In genomic region chr22:36913431-36914382, GRCh38 we compare ENCODE assay signal across 11 cellular contexts. TPM values are rescaled to one million over a fixed set of nuclear protein-coding genes. Genes with fewer than 3 reads are reported as not detected.
DNase-seq lines count a peak whose midpoint lies in the region; ATAC-seq, FAIRE-seq and TF ChIP-seq lines count a peak whose summit lies in the region.
"Had no signal": no experiment of that assay in that cellular context is flagged by ENCODE, and none has a peak within 500 bp of the region (broad histone marks: within the 10 kb centered on the region; RNA-seq: fewer than 3 reads in every experiment).

TSS of gene CSF2RB (plus strand) at chr22:36913628. CDS start at chr22:36922208, 8,580 bp downstream.

- H4K8ac ChIP-seq in mesenchymal stem cell (ENCODE audit: low read length), result no peak within 1 kb of the TSS

- intact Hi-C loops in ovary (cut with DNase I), result no loop called here

- peaks cover 2% of the 10 kb centered on the region; the same call in 1 of the 3 replicates for H3K9me3 ChIP-seq in A549
- peaks cover 3% of the 10 kb centered on the region for H3K9me3 ChIP-seq in mesenchymal stem cell (ENCODE audit: control insufficient read depth, low read length)
- no peaks in the 10 kb centered on the region for H3K9me3 ChIP-seq in ovary

- TF ChIP-seq CTCF in A549 (IDR thresholded peaks at IDR 0.05) (no peak), HFFc6 (IDR thresholded peaks at IDR 0.05) (no peak), ovary (IDR thresholded peaks at IDR 0.05) (no peak)

- ATAC-seq in A549 (no peak), HG02763 (IDR thresholded peaks at IDR 0.05; ENCODE audit: unreplicated experiment) (no peak), HG03135 (IDR thresholded peaks at IDR 0.05; ENCODE audit: unreplicated experiment) (no peak)
- peak; percentile 28 for ATAC-seq in activated naive CD8-positive, alpha-beta T cell treated with anti-CD3 and anti-CD28 coated beads, Interleukin-2, amount 50 U/mL, for 24 hours

- CTCF ChIA-PET in A549 (lab: Yijun Ruan, JAX), result interaction anchor here (0.7 to 3.6 kb wide), 4 partner anchors 31 to 132 kb away, joined by 3 to 11 read pairs (median 3); no protein-coding TSS in a partner anchor

- peak within 1 kb of the TSS in 1 of 2 experiments; percentile 83 for H3K23ac ChIP-seq in mesenchymal stem cell (ENCODE audit: low read length in 2 of 2)

- TF ChIP-seq RAD21 in A549 (conservative IDR thresholded peaks at IDR 0.05 in 1 of 2, IDR thresholded peaks at IDR 0.05 in 1 of 2), result no peak

- no peak within 1 kb of the TSS for H2BK5ac ChIP-seq in mesenchymal stem cell (ENCODE audit: low read depth, low read length, poor library complexity, severe bottlenecking)

- 65% methylated on average over 15 of the region's 18 CpGs for WGBS in A549 (ENCODE audit: missing lambda C conversion rate)
- WGBS in mesenchymal stem cell, result 76% methylated on average over 15 of the region's 18 CpGs
- 67 to 71% (median 69%) methylated on average over 18 of the region's 18 CpGs for WGBS in ovary, 3 donors

- no peak for DNase-seq in A549 (ENCODE audit: low read depth in 1 of 2, low spot score in 1 of 2)
- DNase-seq in HFFc6, result no peak
- DNase-seq in activated naive CD8-positive, alpha-beta T cell treated with anti-CD3 and anti-CD28 coated beads, Interleukin-2, amount 50 U/mL, for 24 hours, result peak; percentile 12
- no peak for DNase-seq in mesenchymal stem cell
- no peak for DNase-seq in DMS 273 (lab: John Stamatoyannopoulos, UW; ENCODE audit: unreplicated experiment)
- DNase-seq in ovary, result no peak

- no peak for TF ChIP-seq EP300 in A549 (IDR thresholded peaks at IDR 0.05)
- TF ChIP-seq EP300 in ovary (IDR thresholded peaks at IDR 0.05), result no peak

- H3K4me1 Mint-ChIP-seq in HFFc6 (ENCODE audit: low read depth), result peaks cover 38% of the 10 kb centered on the region
- no peaks in the 10 kb centered on the region for H3K4me1 Mint-ChIP-seq in activated naive CD8-positive, alpha-beta T cell treated with anti-CD3 and anti-CD28 coated beads, Interleukin-2, amount 50 U/mL, for 24 hours

- no peak within 1 kb of the TSS for H2AK5ac ChIP-seq in mesenchymal stem cell (ENCODE audit: low read length, severe bottlenecking)

- peaks cover 19% of the 10 kb centered on the region for H3K27me3 Mint-ChIP-seq in HFFc6 (ENCODE audit: insufficient read depth)
- H3K27me3 Mint-ChIP-seq in activated naive CD8-positive, alpha-beta T cell treated with anti-CD3 and anti-CD28 coated beads, Interleukin-2, amount 50 U/mL, for 24 hours, result peaks cover 10% of the 10 kb centered on the region

- H3K36me3 Mint-ChIP-seq in HFFc6 (ENCODE audit: low read depth), result no peaks in the 10 kb centered on the region
- no peaks in the 10 kb centered on the region for H3K36me3 Mint-ChIP-seq in activated naive CD8-positive, alpha-beta T cell treated with anti-CD3 and anti-CD28 coated beads, Interleukin-2, amount 50 U/mL, for 24 hours (ENCODE audit: low read depth)

- H3K9ac ChIP-seq in mesenchymal stem cell (ENCODE audit: low read length), result no peak within 1 kb of the TSS
- H3K9ac ChIP-seq: KMS-11 had no signal

- H3K4me1 ChIP-seq in A549 (no peaks in the 10 kb centered on the region), mesenchymal stem cell (ENCODE audit: control insufficient read depth, insufficient read depth, low read depth, low read length) (peaks cover 10% of the 10 kb centered on the region), ovary (ENCODE audit: insufficient read depth) (no peaks in the 10 kb centered on the region)

- H3K4me3 Mint-ChIP-seq in HFFc6, result 0 out of 2 replicates have a peak within 1 kb of the TSS, but pooled peaks have one; percentile 5
- H3K4me3 Mint-ChIP-seq in activated naive CD8-positive, alpha-beta T cell treated with anti-CD3 and anti-CD28 coated beads, Interleukin-2, amount 50 U/mL, for 24 hours, result peak within 1 kb of the TSS; percentile 49

- no peak within 1 kb of the TSS for H2BK120ac ChIP-seq in mesenchymal stem cell (ENCODE audit: low read depth, low read length)

- TF ChIP-seq POLR2A in A549 (IDR thresholded peaks at IDR 0.05; ENCODE audit: low read length) (no peak), ovary (IDR thresholded peaks at IDR 0.05) (no peak)

- H3K27me3 ChIP-seq in mesenchymal stem cell (ENCODE audit: control insufficient read depth in 1 of 2, insufficient read depth in 1 of 2, low read length in 2 of 2), result peaks cover 3 to 65% of the 10 kb centered on the region in 2 experiments
- no peaks in the 10 kb centered on the region for H3K27me3 ChIP-seq in ovary

- H2BK15ac ChIP-seq in mesenchymal stem cell (ENCODE audit: low read depth, poor library complexity, severe bottlenecking), result no peak within 1 kb of the TSS

- no peaks in the 10 kb centered on the region for H3K9me3 Mint-ChIP-seq in HFFc6
- H3K9me3 Mint-ChIP-seq in activated naive CD8-positive, alpha-beta T cell treated with anti-CD3 and anti-CD28 coated beads, Interleukin-2, amount 50 U/mL, for 24 hours, result no peaks in the 10 kb centered on the region

- no peak within 1 kb of the TSS for H3K4ac ChIP-seq in mesenchymal stem cell (ENCODE audit: low read depth in 1 of 2, low read length in 2 of 2)

- no peak within 1 kb of the TSS for H4K91ac ChIP-seq in mesenchymal stem cell (ENCODE audit: low read length)

- H3K27ac ChIP-seq in A549 (no peak within 1 kb of the TSS), mesenchymal stem cell (ENCODE audit: low read length, poor library complexity, severe bottlenecking) (no peak within 1 kb of the TSS), ovary (no peak within 1 kb of the TSS)
- H3K27ac ChIP-seq: KMS-11 had no signal

- peak within 1 kb of the TSS; percentile 29; the same call in 1 of the 2 replicates for H3K27ac Mint-ChIP-seq in HFFc6
- no peak within 1 kb of the TSS for H3K27ac Mint-ChIP-seq in activated naive CD8-positive, alpha-beta T cell treated with anti-CD3 and anti-CD28 coated beads, Interleukin-2, amount 50 U/mL, for 24 hours

- H3K14ac ChIP-seq in mesenchymal stem cell (ENCODE audit: low read length in 2 of 2), result no peak within 1 kb of the TSS

- no peak within 1 kb of the TSS for H3K18ac ChIP-seq in mesenchymal stem cell (ENCODE audit: low read depth in 1 of 2, low read length in 2 of 2)

- H3K4me2 ChIP-seq in A549, result no peak within 1 kb of the TSS
- peak within 1 kb of the TSS; percentile 16 for H3K4me2 ChIP-seq in mesenchymal stem cell (ENCODE audit: low read length, poor library complexity, severe bottlenecking)
- H3K4me2 ChIP-seq: KMS-11 had no signal

- no peak within 1 kb of the TSS for H2BK12ac ChIP-seq in mesenchymal stem cell (ENCODE audit: low read length in 2 of 2)

- H3K4me3 ChIP-seq in A549 (no peak within 1 kb of the TSS), mesenchymal stem cell (ENCODE audit: insufficient read depth in 1 of 2, low read depth in 1 of 2, low read length in 2 of 2) (no peak within 1 kb of the TSS), ovary (no peak within 1 kb of the TSS)

- POLR2A ChIA-PET in A549 (lab: Yijun Ruan, JAX), result no interaction called here

- no peak for FAIRE-seq in A549 (lab: Jason Lieb, UNC)
- FAIRE-seq: keratinocyte had no signal

- H2AFZ ChIP-seq in mesenchymal stem cell (ENCODE audit: low read depth, low read length), result no peak within 1 kb of the TSS

- H3K36me3 ChIP-seq in mesenchymal stem cell (ENCODE audit: control insufficient read depth in 1 of 2, insufficient read depth in 2 of 2, low read depth in 1 of 2, low read length in 2 of 2) (no peaks in the 10 kb centered on the region), ovary (no peaks in the 10 kb centered on the region)

- H3K79me1 ChIP-seq in mesenchymal stem cell (replicated peaks; ENCODE audit: low read length, poor library complexity, severe bottlenecking), result no peaks in the 10 kb centered on the region

TF ChIP-seq in A549, 52 proteins besides CTCF, POLR2A, EP300 and RAD21:
- TF ChIP-seq CHD2 (IDR thresholded peaks at IDR 0.05; ENCODE audit: low read length, partially characterized antibody) (no peak), PHF8 (IDR thresholded peaks at IDR 0.05; ENCODE audit: borderline replicate concordance, low read depth) (no peak), TP53 (CRISPR knock-in tag; IDR thresholded peaks at IDR 0.05) (no peak), HES2 (IDR thresholded peaks at IDR 0.05) (no peak), NR3C1 (IDR thresholded peaks at IDR 0.05) (no peak), JUNB (IDR thresholded peaks at IDR 0.05) (no peak), JUN (IDR thresholded peaks at IDR 0.05) (no peak), ZFP36 (IDR thresholded peaks at IDR 0.05; ENCODE audit: borderline replicate concordance, partially characterized antibody) (peak; percentile 5)

RNA-seq across cellular contexts. Expression of gene CSF2RB, which starts in this region (rescaled TPM):
- polyA plus RNA-seq in A549 (2011; rRNA removed), result not detected in 2 replicates
- not detected in 2 replicates for polyA plus RNA-seq in A549 (2012; cell fraction: cytosol; rRNA removed)
- not detected in 2 replicates for polyA plus RNA-seq in A549 (2012; cell fraction: nucleus; rRNA removed)
- not detected in 3 replicates for polyA plus RNA-seq in A549 (2017; fragmentation: RNase III; extraction: RNeasy Plus Mini Kit Qiagen cat#74134 plus additional on column Dnase treatment)
- not detected in 2 replicates for polyA minus RNA-seq in A549 (2011; rRNA and poly(A)+ RNA removed)
- total RNA-seq in HFFc6 (2021; fragmentation: NEBNext Ultra II Directional; extraction: Animal tissue kit (Norgen Biotek cat#: 25700)), result 1 to 10 TPM in 5 of 6 experiments, under 1 TPM in 1; 0.76 to 3.2 (median 2.4) TPM
- not detected for polyA plus RNA-seq in mesenchymal stem cell (2013, experiment 1 of 2)
- polyA plus RNA-seq in mesenchymal stem cell (2013, experiment 2 of 2), result not detected
- 1 to 10 TPM in 4 of 7 donors, under 1 TPM in 3; 0.53 to 2.3 (median 1.8) TPM for total RNA-seq in ovary
- polyA plus RNA-seq in ovary, result 1 to 10 TPM in 1 of 2 donors, under 1 TPM in 1; 0.96 to 2.0 TPM
- total RNA-seq: Daoy had no signal
